In genomic region chr10:31961675-31962074, GRCh38 we compare ENCODE assay signal across 1 cellular context.
TF ChIP-seq lines count a peak whose summit lies in the region.

No MANE protein-coding gene starts in this region.

TF ChIP-seq in HCT116, 20 proteins besides CTCF, POLR2A, EP300 and RAD21 (continued from another document):
- no peak for TF ChIP-seq ATF3 (IDR thresholded peaks at IDR 0.05)
- TF ChIP-seq SRF (IDR thresholded peaks at IDR 0.05; ENCODE audit: low read depth) = no peak
